Comparison of ENCODE assay signal across 14 cellular contexts in the genomic region with DNA sequence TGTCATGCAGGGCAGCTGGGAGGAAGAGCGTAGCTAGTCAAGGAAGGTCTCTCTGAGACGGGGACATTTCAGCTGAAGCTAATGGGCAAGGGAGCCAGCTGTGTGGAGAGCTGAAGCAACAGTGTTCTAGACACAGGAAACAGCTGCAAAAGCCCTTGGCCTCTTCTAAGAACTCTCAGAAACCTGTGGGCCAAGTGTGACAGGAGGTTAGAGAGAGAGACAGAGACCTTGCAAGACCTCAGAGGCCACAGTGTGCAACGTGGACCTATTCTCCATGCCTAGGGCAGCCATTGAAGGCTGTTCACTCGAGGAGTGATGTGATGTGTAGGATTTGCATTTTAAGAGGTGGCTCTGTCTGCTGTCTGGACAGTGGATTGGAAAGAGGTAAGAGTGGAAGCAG. TPM values are rescaled to one million over a fixed set of nuclear protein-coding genes. Genes with fewer than 3 reads are reported as not detected.
A peak's percentile ranks its signal among the peaks of the same experiment; 100 is the strongest.
DNase-seq lines count a peak whose midpoint lies in the region; ATAC-seq and TF ChIP-seq lines count a peak whose summit lies in the region.
"Had no signal": no experiment of that assay in that cellular context is flagged by ENCODE, and none has a peak within 500 bp of the region (broad histone marks: within the 10 kb centered on the region; RNA-seq: fewer than 3 reads in every experiment).

No MANE protein-coding gene starts in this region.

- TF ChIP-seq CTCF in GM10248 (IDR thresholded peaks at IDR 0.05; ENCODE audit: control extremely low read depth, extremely low read depth, low read depth, missing control alignments) (no peak), activated B cell treated with CpG ODN at 0.5 μM for 24 hours (IDR thresholded peaks at IDR 0.05) (no peak), mucosa of descending colon (IDR thresholded peaks at IDR 0.05) (no peak)

- H3K36me3 ChIP-seq in mucosa of descending colon (ENCODE audit: low read depth) = no peaks in the 10 kb centered on the region

- H3K9me3 Mint-ChIP-seq in activated B cell treated with CpG ODN at 0.5 μM for 24 hours = no peaks in the 10 kb centered on the region
- H3K9me3 Mint-ChIP-seq: activated T-cell treated with anti-CD3 and anti-CD28 coated beads, Interleukin-2, amount 50 U/mL, for 4 hours had no signal

- intact Hi-C loops in activated B cell treated with CpG ODN at 0.5 μM for 24 hours (cut with micrococcal nuclease) = no loop called here
- intact Hi-C loops in mucosa of descending colon (cut with DNase I, micrococcal nuclease) = no loop called here

- peaks cover 4% of the 10 kb centered on the region for H3K4me1 Mint-ChIP-seq in activated B cell treated with CpG ODN at 0.5 μM for 24 hours

- peaks cover 69% of the 10 kb centered on the region for H3K36me3 Mint-ChIP-seq in activated B cell treated with CpG ODN at 0.5 μM for 24 hours (ENCODE audit: low read depth)

- no peak overlapping the region for H3K4me3 ChIP-seq in mucosa of descending colon
- H3K4me3 ChIP-seq: esophagus muscularis mucosa, K562, PC-9 had no signal

- POLR2A ChIA-PET in GM10248 (lab: Yijun Ruan, JAX) (no interaction called here), activated B cell treated with CpG ODN at 0.5 μM for 24 hours (lab: Charles Lee) (interaction anchor here (0.6 kb wide), 1 partner anchor 1433 kb away, joined by 4 read pairs; no protein-coding TSS in a partner anchor)

- no peak overlapping the region for H3K4me3 Mint-ChIP-seq in activated B cell treated with CpG ODN at 0.5 μM for 24 hours
- H3K4me3 Mint-ChIP-seq: activated T-cell treated with anti-CD3 and anti-CD28 coated beads, Interleukin-2, amount 50 U/mL, for 4 hours had no signal

- peak overlapping the region; percentile 5 for H3K27ac Mint-ChIP-seq in activated B cell treated with CpG ODN at 0.5 μM for 24 hours

- no peaks in the 10 kb centered on the region for H3K9me3 ChIP-seq in mucosa of descending colon
- H3K9me3 ChIP-seq: esophagus muscularis mucosa had no signal

- no peaks in the 10 kb centered on the region for H3K27me3 Mint-ChIP-seq in activated B cell treated with CpG ODN at 0.5 μM for 24 hours

- DNase-seq in GM10248 (ENCODE audit: extremely low spot score) = peak; percentile 31
- no peak for DNase-seq in activated B cell treated with CpG ODN at 0.5 μM for 24 hours
- DNase-seq in mucosa of descending colon = peak in 1 of 3 donors; percentile 19
- DNase-seq in AG08395 (ENCODE audit: low spot score) = no peak
- no peak for DNase-seq in left lobe of liver (ENCODE audit: low spot score)
- DNase-seq in NCI-H524 treated with DMSO at 0.1 percent for 48 hours (lab: John Stamatoyannopoulos, UW) = no peak
- DNase-seq: activated T-cell treated with anti-CD3 and anti-CD28 coated beads, Interleukin-2, amount 50 U/mL, for 4 hours; DMS153; PC-9; T-helper 9 cell had no signal

- H3K4me1 ChIP-seq in mucosa of descending colon (ENCODE audit: low read depth) = no peaks in the 10 kb centered on the region

- CTCF ChIA-PET in GM10248 (lab: Yijun Ruan, JAX) = no interaction called here
- CTCF ChIA-PET in activated B cell treated with CpG ODN at 0.5 μM for 24 hours (lab: Charles Lee) = no interaction called here

- peak; percentile 40 for ATAC-seq in HG02623 (IDR thresholded peaks at IDR 0.05; ENCODE audit: unreplicated experiment)
- ATAC-seq in activated B cell treated with CpG ODN at 0.5 μM for 24 hours (ENCODE audit: low read depth) = peak; percentile 25
- ATAC-seq in mucosa of descending colon = peak; percentile 60
- no peak for ATAC-seq in HG03571 (IDR thresholded peaks at IDR 0.05; ENCODE audit: unreplicated experiment)
- ATAC-seq in left lobe of liver = no peak
- ATAC-seq: K562 had no signal

RNA-seq across cellular contexts. Expression of a gene that starts 48.7 kb away (rescaled TPM):
- total RNA-seq in activated B cell treated with CpG ODN at 0.5 μM for 24 hours (84.6 and 95.2 TPM in 2 replicates), mucosa of descending colon (10 to 100 TPM; 58.6 to 72.9 (median 58.9) TPM), left lobe of liver (29.0 TPM)

Comparison
In these comparisons a context has a peak if more than half of its experiments do, and no peak if none do; other contexts are left out.
1. ATAC-seq: peak in HG02623 (single experiment), activated B cell treated with CpG ODN at 0.5 μM for 24 hours (single experiment) and mucosa of descending colon (single experiment); none in HG03571 (single experiment) and left lobe of liver (single experiment).